In the genomic region with DNA sequence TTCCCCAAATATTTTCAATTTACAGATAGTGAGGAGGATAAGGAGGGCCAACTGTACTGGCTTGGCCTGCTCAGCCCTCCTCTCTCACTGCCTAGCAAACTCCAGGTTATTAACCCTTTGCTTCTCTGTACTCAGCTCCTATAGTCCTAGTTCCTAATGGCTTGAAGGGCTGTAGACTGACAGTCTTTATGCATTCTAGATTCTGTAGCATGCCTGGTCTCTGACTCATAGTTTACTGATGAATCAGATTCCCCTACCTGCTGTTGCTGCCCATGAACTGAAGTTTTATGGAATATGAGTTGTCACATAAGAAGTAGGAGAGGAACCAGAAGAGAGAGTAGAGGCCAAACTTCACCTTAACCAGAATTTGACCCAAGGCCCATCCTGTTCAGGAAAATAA, we compare ENCODE assay signal across 11 cellular contexts. TPM values are rescaled to one million over a fixed set of nuclear protein-coding genes. Genes with fewer than 3 reads are reported as not detected.
DNase-seq lines count a peak whose midpoint lies in the region; ATAC-seq, FAIRE-seq and TF ChIP-seq lines count a peak whose summit lies in the region.
"Had no signal": no experiment of that assay in that cellular context is flagged by ENCODE, and none has a peak within 500 bp of the region (broad histone marks: within the 10 kb centered on the region; RNA-seq: fewer than 3 reads in every experiment).

No MANE protein-coding gene starts in this region.

- H3K79me2 ChIP-seq in HCT116 (ENCODE audit: insufficient read depth, low read length) = no peaks in the 10 kb centered on the region

- H3K9ac ChIP-seq in HCT116 (ENCODE audit: low read length) = no peak overlapping the region

- peak overlapping the region; percentile 64 for H3K4me2 ChIP-seq in A549
- peak overlapping the region; percentile 45 for H3K4me2 ChIP-seq in HCT116 (ENCODE audit: low read length)

- no peak for TF ChIP-seq EP300 in A549 (IDR thresholded peaks at IDR 0.05)

- no peak for TF ChIP-seq CTCF in A549 (IDR thresholded peaks at IDR 0.05)
- TF ChIP-seq CTCF in HCT116 (IDR thresholded peaks at IDR 0.05 in 2 of 3, conservative IDR thresholded peaks at IDR 0.05 in 1 of 3; ENCODE audit: borderline replicate concordance in 1 of 3, insufficient read depth in 1 of 3, low read depth in 2 of 3, low read length in 2 of 3) = no peak

- DNase-seq in A549 (ENCODE audit: low read depth in 1 of 2, low spot score in 1 of 2) = peak; percentile 54 to 80
- peak; percentile 80 for DNase-seq in HCT116 (ENCODE audit: low read depth, low spot score)
- DNase-seq in T1000 (lab: John Stamatoyannopoulos, UW) = peak; percentile 4
- DNase-seq in iris pigment epithelial cell (ENCODE audit: low read depth) = peak; percentile 73
- no peak for DNase-seq in NCI-H1092 (lab: John Stamatoyannopoulos, UW)
- no peak for DNase-seq in Right ventricle myocardium superior
- DNase-seq: activated CD8-positive, alpha-beta T cell treated with anti-CD3 and anti-CD28 coated beads for 36 hours; MM.1S had no signal

- no TSS peak for BruUV-seq in HCT116 (replicated peaks; lab: Mats Ljungman, UMichigan)

- RAD21 ChIA-PET in HCT116 (lab: Charles Lee; ENCODE audit: low non-redundant PET in 1 of 2, low total read pairs in 2 of 2, uncharacterized antibody in 2 of 2, unreplicated experiment in 2 of 2) = no interaction called here

- ATAC-seq in A549 = peak; percentile 78 to 82; a peak in 5 of 6 replicates
- peak; percentile 99 for ATAC-seq in HCT116
- ATAC-seq in GM18520 (IDR thresholded peaks at IDR 0.05; ENCODE audit: unreplicated experiment) = no peak
- ATAC-seq in GM21825 (IDR thresholded peaks at IDR 0.05; ENCODE audit: unreplicated experiment) = no peak
- no peak for ATAC-seq in Right ventricle myocardium superior (ENCODE audit: poor library complexity)
- ATAC-seq: activated CD8-positive, alpha-beta T cell treated with anti-CD3 and anti-CD28 coated beads for 36 hours had no signal

- no peaks in the 10 kb centered on the region for H3K36me3 ChIP-seq in HCT116 (ENCODE audit: control insufficient read depth in 1 of 2, insufficient read depth in 2 of 2, low read length in 2 of 2)

- no peaks in the 10 kb centered on the region for H3K27me3 ChIP-seq in HCT116 (ENCODE audit: insufficient read depth, low read length)

- TF ChIP-seq RAD21 in A549 (conservative IDR thresholded peaks at IDR 0.05 in 1 of 2, IDR thresholded peaks at IDR 0.05 in 1 of 2) (peak in 1 of 2 experiments; percentile 12; a peak in 1 of 5 replicates), HCT116 (IDR thresholded peaks at IDR 0.05; ENCODE audit: low read depth) (no peak)

- POLR2A ChIA-PET in A549 (lab: Yijun Ruan, JAX) (interaction anchor here (1.1 kb wide), 1 partner anchor 19 kb away, joined by 3 read pairs; no protein-coding TSS in a partner anchor), HCT116 (lab: Charles Lee) (no interaction called here)

- peaks cover 75% of the 10 kb centered on the region for H3K4me1 ChIP-seq in A549
- peaks cover 16 to 29% of the 10 kb centered on the region in 2 experiments for H3K4me1 ChIP-seq in HCT116 (ENCODE audit: control insufficient read depth in 1 of 2, insufficient read depth in 2 of 2, low read length in 2 of 2)

- H4K20me1 ChIP-seq in HCT116 (ENCODE audit: insufficient read depth) = no peaks in the 10 kb centered on the region

- H3K27ac ChIP-seq in A549 (peak overlapping the region; percentile 77 to 83), HCT116 (ENCODE audit: low read depth, low read length) (peak overlapping the region; percentile 38; the same call in 1 of the 2 replicates)

- no peaks in the 10 kb centered on the region for H3K9me2 ChIP-seq in HCT116 (ENCODE audit: insufficient read depth)

- CTCF ChIA-PET in A549 (lab: Yijun Ruan, JAX) = no interaction called here
- CTCF ChIA-PET in HCT116 (lab: Charles Lee) = no interaction called here

- no peaks in the 10 kb centered on the region for H3K9me3 ChIP-seq in A549
- no peaks in the 10 kb centered on the region for H3K9me3 ChIP-seq in HCT116 (ENCODE audit: control insufficient read depth in 1 of 2, insufficient read depth in 1 of 2, low read depth in 1 of 2, low read length in 2 of 2)

- intact Hi-C loops in HCT116 (cut with micrococcal nuclease) = no loop called here
- intact Hi-C loops in Right ventricle myocardium superior (cut with DNase I) = no loop called here

- H3K4me3 ChIP-seq in A549 (no peak overlapping the region), HCT116 (replicated peaks in 1 of 2; ENCODE audit: low read depth in 1 of 2, low read length in 2 of 2) (no peak overlapping the region)

- no peak overlapping the region for H2AFZ ChIP-seq in HCT116 (ENCODE audit: low read depth, low read length, poor library complexity, severe bottlenecking)

- peak; percentile 59 for FAIRE-seq in A549 (lab: Jason Lieb, UNC)
- FAIRE-seq: H1 had no signal

- TF ChIP-seq POLR2A in A549 (IDR thresholded peaks at IDR 0.05; ENCODE audit: low read length) (no peak), HCT116 (IDR thresholded peaks at IDR 0.05; ENCODE audit: borderline replicate concordance, extremely low read depth, insufficient read depth, insufficient read length) (no peak)

TF ChIP-seq in A549, 52 proteins besides CTCF, POLR2A, EP300 and RAD21 (continues in another document):
- TF ChIP-seq HOXB5 (CRISPR knock-in tag; IDR thresholded peaks at IDR 0.05) (no peak), EHF (CRISPR knock-in tag; IDR thresholded peaks at IDR 0.05) (no peak), ZNF302 (CRISPR knock-in tag; IDR thresholded peaks at IDR 0.05) (no peak), FOSL2 (IDR thresholded peaks at IDR 0.05) (peak; percentile 81), FOSL2 (CRISPR knock-in tag; IDR thresholded peaks at IDR 0.05) (peak; percentile 93), E2F6 (IDR thresholded peaks at IDR 0.05; ENCODE audit: borderline replicate concordance, low read depth) (no peak), RARB (CRISPR knock-in tag; IDR thresholded peaks at IDR 0.05) (no peak), RFX5 (IDR thresholded peaks at IDR 0.05) (no peak), ZC3H11A (IDR thresholded peaks at IDR 0.05) (no peak), HDAC2 (IDR thresholded peaks at IDR 0.05) (no peak), CHD4 (IDR thresholded peaks at IDR 0.05; ENCODE audit: borderline replicate concordance) (no peak), MAFK (IDR thresholded peaks at IDR 0.05; ENCODE audit: partially characterized antibody) (no peak)
- TF ChIP-seq, protein P1, sequence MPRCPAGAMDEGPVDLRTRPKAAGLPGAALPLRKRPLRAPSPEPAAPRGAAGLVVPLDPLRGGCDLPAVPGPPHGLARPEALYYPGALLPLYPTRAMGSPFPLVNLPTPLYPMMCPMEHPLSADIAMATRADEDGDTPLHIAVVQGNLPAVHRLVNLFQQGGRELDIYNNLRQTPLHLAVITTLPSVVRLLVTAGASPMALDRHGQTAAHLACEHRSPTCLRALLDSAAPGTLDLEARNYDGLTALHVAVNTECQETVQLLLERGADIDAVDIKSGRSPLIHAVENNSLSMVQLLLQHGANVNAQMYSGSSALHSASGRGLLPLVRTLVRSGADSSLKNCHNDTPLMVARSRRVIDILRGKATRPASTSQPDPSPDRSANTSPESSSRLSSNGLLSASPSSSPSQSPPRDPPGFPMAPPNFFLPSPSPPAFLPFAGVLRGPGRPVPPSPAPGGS (IDR thresholded peaks at IDR 0.05) = no peak

TF ChIP-seq in HCT116, 20 proteins besides CTCF, POLR2A, EP300 and RAD21 (continues in another document):
- TF ChIP-seq CBX3 (IDR thresholded peaks at IDR 0.05; ENCODE audit: low read depth) (peak; percentile 93), ELF1 (IDR thresholded peaks at IDR 0.05; ENCODE audit: borderline replicate concordance, low read depth) (no peak), EZH2 (IDR thresholded peaks at IDR 0.05) (no peak), EGR1 (IDR thresholded peaks at IDR 0.05; ENCODE audit: low read depth) (no peak), EZH2phosphoT487 (IDR thresholded peaks at IDR 0.05; ENCODE audit: borderline replicate concordance) (no peak), SRF (IDR thresholded peaks at IDR 0.05; ENCODE audit: low read depth) (peak; percentile 67; the same call in 1 of the 2 replicates), FOSL1 (IDR thresholded peaks at IDR 0.05; ENCODE audit: low read depth) (peak; percentile 98), SIN3A (IDR thresholded peaks at IDR 0.05; ENCODE audit: low read depth) (peak; percentile 56; the same call in 1 of the 2 replicates), SP1 (IDR thresholded peaks at IDR 0.05; ENCODE audit: low read depth) (peak; percentile 84), ZNF274 (IDR thresholded peaks at IDR 0.05; ENCODE audit: low read depth, low read length) (no peak)
- TF ChIP-seq, protein P2, sequence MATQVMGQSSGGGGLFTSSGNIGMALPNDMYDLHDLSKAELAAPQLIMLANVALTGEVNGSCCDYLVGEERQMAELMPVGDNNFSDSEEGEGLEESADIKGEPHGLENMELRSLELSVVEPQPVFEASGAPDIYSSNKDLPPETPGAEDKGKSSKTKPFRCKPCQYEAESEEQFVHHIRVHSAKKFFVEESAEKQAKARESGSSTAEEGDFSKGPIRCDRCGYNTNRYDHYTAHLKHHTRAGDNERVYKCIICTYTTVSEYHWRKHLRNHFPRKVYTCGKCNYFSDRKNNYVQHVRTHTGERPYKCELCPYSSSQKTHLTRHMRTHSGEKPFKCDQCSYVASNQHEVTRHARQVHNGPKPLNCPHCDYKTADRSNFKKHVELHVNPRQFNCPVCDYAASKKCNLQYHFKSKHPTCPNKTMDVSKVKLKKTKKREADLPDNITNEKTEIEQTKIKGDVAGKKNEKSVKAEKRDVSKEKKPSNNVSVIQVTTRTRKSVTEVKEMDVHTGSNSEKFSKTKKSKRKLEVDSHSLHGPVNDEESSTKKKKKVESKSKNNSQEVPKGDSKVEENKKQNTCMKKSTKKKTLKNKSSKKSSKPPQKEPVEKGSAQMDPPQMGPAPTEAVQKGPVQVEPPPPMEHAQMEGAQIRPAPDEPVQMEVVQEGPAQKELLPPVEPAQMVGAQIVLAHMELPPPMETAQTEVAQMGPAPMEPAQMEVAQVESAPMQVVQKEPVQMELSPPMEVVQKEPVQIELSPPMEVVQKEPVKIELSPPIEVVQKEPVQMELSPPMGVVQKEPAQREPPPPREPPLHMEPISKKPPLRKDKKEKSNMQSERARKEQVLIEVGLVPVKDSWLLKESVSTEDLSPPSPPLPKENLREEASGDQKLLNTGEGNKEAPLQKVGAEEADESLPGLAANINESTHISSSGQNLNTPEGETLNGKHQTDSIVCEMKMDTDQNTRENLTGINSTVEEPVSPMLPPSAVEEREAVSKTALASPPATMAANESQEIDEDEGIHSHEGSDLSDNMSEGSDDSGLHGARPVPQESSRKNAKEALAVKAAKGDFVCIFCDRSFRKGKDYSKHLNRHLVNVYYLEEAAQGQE (IDR thresholded peaks at IDR 0.05; ENCODE audit: low read depth) = no peak

RNA-seq across cellular contexts. Expression of gene MAP3K13, which starts 27.1 kb away (rescaled TPM):
- polyA plus RNA-seq in A549 (2011; rRNA removed) = 19.9 and 23.2 TPM in 2 replicates
- 6.5 and 6.9 TPM in 2 replicates for polyA plus RNA-seq in A549 (2012; cell fraction: cytosol; rRNA removed)
- 1.4 and 2.1 TPM in 2 replicates for polyA plus RNA-seq in A549 (2012; cell fraction: nucleus; rRNA removed)
- polyA plus RNA-seq in A549 (2017; fragmentation: RNase III; extraction: RNeasy Plus Mini Kit Qiagen cat#74134 plus additional on column Dnase treatment) = 15.8 to 16.3 TPM (median 15.9 TPM) in 3 replicates
- 14.9 and 16.2 TPM in 2 replicates for polyA minus RNA-seq in A549 (2011; rRNA and poly(A)+ RNA removed)
- total RNA-seq in HCT116 (2021; ENCODE audit: unreplicated experiment) = 21.0 TPM
- 8.3 and 11.5 TPM in 2 replicates for polyA plus RNA-seq in HCT116 (2012)
- 7.6 TPM for total RNA-seq in Right ventricle myocardium superior

Comparison
In these comparisons a context has a peak if more than half of its experiments do, and no peak if none do; other contexts are left out.
1. ATAC-seq: peak in A549 (2 of 2) and HCT116 (single experiment); none in GM18520 (single experiment), GM21825 (single experiment) and Right ventricle myocardium superior (single experiment).
2. DNase-seq: peak in A549 (2 of 2), HCT116 (single experiment), T1000 (single experiment) and iris pigment epithelial cell (single experiment); none in NCI-H1092 (single experiment) and Right ventricle myocardium superior (single experiment).
3. Of the 6 proteins assayed by ChIP-seq in both A549 and HCT116: peak only in A549: MAX; only in HCT116: none; in both: none; in neither: 3; mixed calls (peak in some experiments, not most) for 2.